21 cellular contexts compared by ENCODE assay signal in genomic region chr4:17968721-17969120, GRCh38. TPM values are rescaled to one million over a fixed set of nuclear protein-coding genes. Genes with fewer than 3 reads are reported as not detected.
A peak's percentile ranks its signal among the peaks of the same experiment; 100 is the strongest.
DNase-seq lines count a peak whose midpoint lies in the region; ATAC-seq and TF ChIP-seq lines count a peak whose summit lies in the region.
"Had no signal": no experiment of that assay in that cellular context is flagged by ENCODE, and none has a peak within 500 bp of the region (broad histone marks: within the 10 kb centered on the region; RNA-seq: fewer than 3 reads in every experiment).

No MANE protein-coding gene starts in this region.

- peak overlapping the region; percentile 37 for H2AFZ ChIP-seq in mammary epithelial cell (ENCODE audit: low read depth, low read length)
- H2AFZ ChIP-seq: GM23248 had no signal

- no peak for TF ChIP-seq POLR2A in breast epithelium (IDR thresholded peaks at IDR 0.05)

- peak overlapping the region in 1 of 2 donors; percentile 52 for H3K27ac Mint-ChIP-seq in stimulated activated naive CD8-positive, alpha-beta T cell treated with anti-CD3 and anti-CD28 coated beads, Interleukin-15, amount 100 ng/mL, for 72 hours
- H3K27ac Mint-ChIP-seq: CD14-positive monocyte; CD4-positive, alpha-beta T cell; CD8-positive, alpha-beta memory T cell had no signal

- H3K9me3 Mint-ChIP-seq in stimulated activated naive CD8-positive, alpha-beta T cell treated with anti-CD3 and anti-CD28 coated beads, Interleukin-15, amount 100 ng/mL, for 72 hours, result no peaks in the 10 kb centered on the region
- H3K9me3 Mint-ChIP-seq: CD14-positive monocyte; CD4-positive, alpha-beta T cell; CD8-positive, alpha-beta memory T cell had no signal

- ATAC-seq in RWPE2 (ENCODE audit: low read depth) (peak; percentile 51; the same call in 1 of the 3 replicates), GM18502 (IDR thresholded peaks at IDR 0.05; ENCODE audit: poor library complexity, unreplicated experiment) (no peak), GM19467 (IDR thresholded peaks at IDR 0.05; ENCODE audit: unreplicated experiment) (no peak)
- no peak for ATAC-seq in stimulated activated naive CD8-positive, alpha-beta T cell treated with anti-CD3 and anti-CD28 coated beads, Interleukin-15, amount 100 ng/mL, for 72 hours
- ATAC-seq: HCT116 had no signal

- peak; percentile 57 for DNase-seq in mammary epithelial cell
- no peak for DNase-seq in breast epithelium (ENCODE audit: low spot score in 2 of 2)
- DNase-seq in RWPE2 (ENCODE audit: low spot score), result no peak
- DNase-seq in epithelial cell of prostate (ENCODE audit: low read depth, low spot score), result peak; percentile 31
- DNase-seq in stimulated activated naive CD8-positive, alpha-beta T cell treated with anti-CD3 and anti-CD28 coated beads, Interleukin-15, amount 100 ng/mL, for 72 hours, result no peak
- DNase-seq in HCEC 1CT, result no peak
- DNase-seq: AML-193; BE2C; CD4-positive, alpha-beta T cell; CD8-positive, alpha-beta memory T cell; DMS53; DMS79 treated with DMSO at 0.1 percent for 48 hours; GF-D8; GM23248; H7 had no signal

- dilution Hi-C loops in mammary epithelial cell (cut with HindIII; ENCODE audit: low sequenced_read_pairs), result no loop called here

- no peak overlapping the region for H3K4me3 Mint-ChIP-seq in stimulated activated naive CD8-positive, alpha-beta T cell treated with anti-CD3 and anti-CD28 coated beads, Interleukin-15, amount 100 ng/mL, for 72 hours
- H3K4me3 Mint-ChIP-seq: CD14-positive monocyte; CD4-positive, alpha-beta T cell; CD8-positive, alpha-beta memory T cell had no signal

- H3K4me2 ChIP-seq in mammary epithelial cell (ENCODE audit: insufficient read depth, low read depth, low read length), result peak overlapping the region; percentile 54
- H3K4me2 ChIP-seq: BLaER1 treated with 17β-estradiol and CSF1 and Interleukin-3, amounts not matched to agents 10 nM and 100 nM had no signal

- H3K36me3 ChIP-seq in mammary epithelial cell (ENCODE audit: insufficient read depth, low read length) (no peaks in the 10 kb centered on the region), breast epithelium (no peaks in the 10 kb centered on the region), RWPE2 (ENCODE audit: low read depth) (peaks cover 5% of the 10 kb centered on the region)
- H3K36me3 ChIP-seq: BE2C had no signal

- no TSS peak for BruUV-seq in mammary epithelial cell (replicated peaks; lab: Mats Ljungman, UMichigan)

- intact Hi-C loops in mammary epithelial cell (cut with micrococcal nuclease) (loop anchor here (10.0 kb wide), 1 partner anchor 56 kb away; the partner anchor contains the start of gene LCORL), breast epithelium (cut with DNase I; ENCODE audit: low total_unique reads) (no loop called here)

- in situ Hi-C loops in mammary epithelial cell (cut with MboI; ENCODE audit: low sequenced_read_pairs in 2 of 2), result no loop called here

- H3K27ac ChIP-seq in mammary epithelial cell (ENCODE audit: insufficient read depth, low read depth, low read length) (peak overlapping the region; percentile 53), breast epithelium (no peak overlapping the region), RWPE2 (ENCODE audit: poor library complexity, severe bottlenecking) (no peak overlapping the region), epithelial cell of prostate (peak overlapping the region; percentile 34)
- H3K27ac ChIP-seq: 22Rv1; BLaER1 treated with 17β-estradiol and CSF1 and Interleukin-3, amounts not matched to agents 10 nM and 100 nM; GM23248 had no signal

- H3K27me3 ChIP-seq in mammary epithelial cell (ENCODE audit: insufficient read depth, low read length), result no peaks in the 10 kb centered on the region
- H3K27me3 ChIP-seq in breast epithelium, result no peaks in the 10 kb centered on the region
- H3K27me3 ChIP-seq in RWPE2 (ENCODE audit: insufficient read depth, poor library complexity, severe bottlenecking), result no peaks in the 10 kb centered on the region
- H3K27me3 ChIP-seq: BE2C; BLaER1 treated with 17β-estradiol and CSF1 and Interleukin-3, amounts not matched to agents 10 nM and 100 nM had no signal

- H3K4me1 Mint-ChIP-seq in stimulated activated naive CD8-positive, alpha-beta T cell treated with anti-CD3 and anti-CD28 coated beads, Interleukin-15, amount 100 ng/mL, for 72 hours, result no peaks in the 10 kb centered on the region
- H3K4me1 Mint-ChIP-seq: CD14-positive monocyte had no signal

- no peaks in the 10 kb centered on the region for H4K20me1 ChIP-seq in mammary epithelial cell (ENCODE audit: insufficient read depth, low read length)

- H3K27me3 Mint-ChIP-seq in stimulated activated naive CD8-positive, alpha-beta T cell treated with anti-CD3 and anti-CD28 coated beads, Interleukin-15, amount 100 ng/mL, for 72 hours, result no peaks in the 10 kb centered on the region
- H3K27me3 Mint-ChIP-seq: CD4-positive, alpha-beta T cell; CD8-positive, alpha-beta memory T cell had no signal

- TF ChIP-seq CTCF in mammary epithelial cell (conservative IDR thresholded peaks at IDR 0.05 in 1 of 2, IDR thresholded peaks at IDR 0.05 in 1 of 2; ENCODE audit: extremely low read depth in 1 of 2, insufficient read depth in 1 of 2, low read depth in 1 of 2, low read length in 2 of 2), result no peak
- no peak for TF ChIP-seq CTCF in breast epithelium (IDR thresholded peaks at IDR 0.05)
- no peak for TF ChIP-seq CTCF in RWPE2 (IDR thresholded peaks at IDR 0.05; ENCODE audit: poor library complexity, severe bottlenecking)

- H3K4me1 ChIP-seq in mammary epithelial cell (ENCODE audit: insufficient read depth, low read length) (peaks cover 8% of the 10 kb centered on the region), breast epithelium (no peaks in the 10 kb centered on the region), RWPE2 (ENCODE audit: insufficient read depth, poor library complexity, severe bottlenecking) (peaks cover 9% of the 10 kb centered on the region)
- H3K4me1 ChIP-seq: BE2C; BLaER1 treated with 17β-estradiol and CSF1 and Interleukin-3, amounts not matched to agents 10 nM and 100 nM had no signal

- H3K9ac ChIP-seq in mammary epithelial cell (ENCODE audit: insufficient read depth, low read length), result no peak overlapping the region
- H3K9ac ChIP-seq: BLaER1 treated with 17β-estradiol and CSF1 and Interleukin-3, amounts not matched to agents 10 nM and 100 nM; GM23248 had no signal

- H3K4me3 ChIP-seq in mammary epithelial cell (replicated peaks in 1 of 3; ENCODE audit: insufficient read depth in 1 of 3, low read depth in 2 of 3, low read length in 3 of 3) (no peak overlapping the region), breast epithelium (no peak overlapping the region), RWPE2 (ENCODE audit: severe bottlenecking) (no peak overlapping the region)
- H3K4me3 ChIP-seq: BLaER1 treated with 17β-estradiol and CSF1 and Interleukin-3, amounts not matched to agents 10 nM and 100 nM; GM23248 had no signal

- peaks cover 25% of the 10 kb centered on the region for H3K79me2 ChIP-seq in mammary epithelial cell (ENCODE audit: insufficient read depth, low read length)

- CTCF ChIA-PET in mammary epithelial cell (lab: Charles Lee; ENCODE audit: low non-redundant PET), result no interaction called here

- H3K9me3 ChIP-seq in mammary epithelial cell (replicated peaks; ENCODE audit: insufficient read depth, low read length), result no peaks in the 10 kb centered on the region
- H3K9me3 ChIP-seq in breast epithelium, result no peaks in the 10 kb centered on the region
- H3K9me3 ChIP-seq in RWPE2 (ENCODE audit: severe bottlenecking), result no peaks in the 10 kb centered on the region
- H3K9me3 ChIP-seq: BE2C had no signal

RNA-seq across cellular contexts. Expression of gene LCORL, which starts 52.8 kb away (rescaled TPM):
- total RNA-seq in mammary epithelial cell (10 to 100 TPM; 11.3 to 14.6 TPM), breast epithelium (10 to 100 TPM; 23.9 to 34.1 (median 29.6) TPM)
- polyA plus RNA-seq in mammary epithelial cell, result 1.8 TPM
- polyA minus RNA-seq in mammary epithelial cell, result 0.52 TPM

Comparison
In these comparisons a context has a peak if more than half of its experiments do, and no peak if none do; other contexts are left out.
1. DNase-seq: peak in mammary epithelial cell (single experiment) and epithelial cell of prostate (single experiment); none in breast epithelium (0 of 2), RWPE2 (single experiment), stimulated activated naive CD8-positive, alpha-beta T cell treated with anti-CD3 and anti-CD28 coated beads, Interleukin-15, amount 100 ng/mL, for 72 hours (0 of 2) and HCEC 1CT (single experiment).
2. H3K27ac ChIP-seq: peak in mammary epithelial cell (single experiment) and epithelial cell of prostate (single experiment); none in breast epithelium (0 of 2) and RWPE2 (single experiment).